8 cellular contexts compared by ENCODE assay signal in genomic region chr1:198788561-198789064, GRCh38.
DNase-seq lines count a peak whose midpoint lies in the region; ATAC-seq and TF ChIP-seq lines count a peak whose summit lies in the region.

No MANE protein-coding gene starts in this region.

- H3K27ac ChIP-seq in DND-41 (ENCODE audit: low read length) (no peak overlapping the region), mesendoderm (ENCODE audit: low read depth, low read length) (no peak overlapping the region)

- H3K4me1 ChIP-seq in DND-41 (ENCODE audit: insufficient read depth, low read length) (peaks cover 12% of the 10 kb centered on the region), mesendoderm (ENCODE audit: control insufficient read depth, low read depth, low read length) (no peaks in the 10 kb centered on the region)

- no peaks in the 10 kb centered on the region for H3K36me3 ChIP-seq in DND-41 (ENCODE audit: insufficient read depth, low read length)
- no peaks in the 10 kb centered on the region for H3K36me3 ChIP-seq in mesendoderm (ENCODE audit: control insufficient read depth, insufficient read depth, low read length)

- no peak overlapping the region for H3K27ac Mint-ChIP-seq in WTC11

- no peak overlapping the region for H2BK120ac ChIP-seq in mesendoderm (ENCODE audit: low read depth, low read length)

- H3K27me3 Mint-ChIP-seq in WTC11 (ENCODE audit: low read depth): no peaks in the 10 kb centered on the region

- no peak overlapping the region for H3K4me3 Mint-ChIP-seq in WTC11

- H3K9me3 ChIP-seq in DND-41 (ENCODE audit: insufficient read depth, low read length, severe bottlenecking): no peaks in the 10 kb centered on the region

- no peak overlapping the region for H3K18ac ChIP-seq in mesendoderm (ENCODE audit: low read length)

- H4K20me1 ChIP-seq in DND-41 (ENCODE audit: insufficient read depth, low read length): no peaks in the 10 kb centered on the region

- H3K4me1 Mint-ChIP-seq in WTC11: peaks cover 21% of the 10 kb centered on the region

- H2BK15ac ChIP-seq in mesendoderm (replicated peaks; ENCODE audit: low read depth): no peak overlapping the region

- no peak overlapping the region for H3K4ac ChIP-seq in mesendoderm (ENCODE audit: low read depth, low read length)

- no peak overlapping the region for H3K23ac ChIP-seq in mesendoderm (ENCODE audit: low read length)

- POLR2A ChIA-PET in WTC11 (lab: Charles Lee): no interaction called here

- no peak overlapping the region for H2AFZ ChIP-seq in DND-41 (ENCODE audit: low read depth, low read length)

- H3K4me2 ChIP-seq in DND-41 (ENCODE audit: insufficient read depth, low read length): no peak overlapping the region
- H3K4me2 ChIP-seq in mesendoderm (ENCODE audit: low read length): no peak overlapping the region

- H3K79me1 ChIP-seq in mesendoderm (ENCODE audit: low read length): no peaks in the 10 kb centered on the region

- H4K8ac ChIP-seq in mesendoderm (ENCODE audit: low read depth, low read length): no peak overlapping the region

- H3K79me2 ChIP-seq in DND-41 (ENCODE audit: insufficient read depth, low read length) (no peaks in the 10 kb centered on the region), mesendoderm (ENCODE audit: control insufficient read depth, insufficient read depth, low read length) (no peaks in the 10 kb centered on the region)

- H3K4me3 ChIP-seq in DND-41 (ENCODE audit: low read depth in 1 of 2, low read length in 2 of 2): no peak overlapping the region
- no peak overlapping the region for H3K4me3 ChIP-seq in mesendoderm (ENCODE audit: low read length)

- CTCF ChIA-PET in WTC11 (lab: Charles Lee): interaction anchor here (0.7 to 2.2 kb wide), 23 partner anchors 10 to 675 kb away, joined by 3 to 14 read pairs (median 3); no protein-coding TSS in a partner anchor

- H3K9ac ChIP-seq in DND-41 (ENCODE audit: low read depth, low read length) (no peak overlapping the region), mesendoderm (ENCODE audit: low read length) (no peak overlapping the region)

- no peak overlapping the region for H2AK5ac ChIP-seq in mesendoderm (ENCODE audit: low read length)

- H4K5ac ChIP-seq in mesendoderm (ENCODE audit: low read length): no peak overlapping the region

- no peaks in the 10 kb centered on the region for H3K36me3 Mint-ChIP-seq in WTC11

- no peak overlapping the region for H2BK5ac ChIP-seq in mesendoderm (ENCODE audit: low read length)

- WGBS in mesendoderm (ENCODE audit: extremely low coverage, insufficient coverage, low lambda C conversion rate): no CpG with 5 or more reads among the region's 3 CpGs

- H3K27me3 ChIP-seq in DND-41 (ENCODE audit: insufficient read depth, low read length, poor library complexity) (no peaks in the 10 kb centered on the region), mesendoderm (ENCODE audit: insufficient read depth, low read length, poor library complexity) (no peaks in the 10 kb centered on the region)

- TF ChIP-seq CTCF in DND-41 (IDR thresholded peaks at IDR 0.05; ENCODE audit: borderline replicate concordance, extremely low read depth, low read length, poor library complexity, severe bottlenecking) (peak; percentile 71), WTC11 (IDR thresholded peaks at IDR 0.05) (peak; percentile 31; the same call in 1 of the 2 replicates)

- ATAC-seq in DND-41 (ENCODE audit: insufficient read depth, low read depth): peak; percentile 99
- ATAC-seq in GM19438 (IDR thresholded peaks at IDR 0.05; ENCODE audit: low read depth, unreplicated experiment): peak; percentile 86
- peak; percentile 69 for ATAC-seq in HG03457 (IDR thresholded peaks at IDR 0.05; ENCODE audit: unreplicated experiment)
- ATAC-seq in WTC11: peak; percentile 100
- no peak for ATAC-seq in GM21423 (IDR thresholded peaks at IDR 0.05; ENCODE audit: unreplicated experiment)

- peak; percentile 64 for DNase-seq in DND-41
- peak; percentile 65 for DNase-seq in WTC11 (ENCODE audit: low spot score)
- DNase-seq in mesendoderm: peak; percentile 89
- DNase-seq in hippocampal formation (lab: John Stamatoyannopoulos, UW): no peak
- no peak for DNase-seq in COLO668 (lab: John Stamatoyannopoulos, UW; ENCODE audit: unreplicated experiment)

- H3K9me3 Mint-ChIP-seq in WTC11: peaks cover 8% of the 10 kb centered on the region; the same call in 1 of the 2 replicates

- no peak overlapping the region for H3K56ac ChIP-seq in mesendoderm (ENCODE audit: low read length)

TF ChIP-seq in WTC11, 78 proteins besides CTCF, POLR2A, EP300 and RAD21:
- TF ChIP-seq PREB (CRISPR knock-in tag; IDR thresholded peaks at IDR 0.05; ENCODE audit: borderline replicate concordance): no peak

Comparison
In these comparisons a context has a peak if more than half of its experiments do, and no peak if none do; other contexts are left out.
1. DNase-seq: peak in DND-41 (single experiment), WTC11 (single experiment) and mesendoderm (single experiment); none in hippocampal formation (0 of 2) and COLO668 (single experiment).